Comparison of ENCODE assay signal across 8 cellular contexts in genomic region chr3:12993623-12994356, GRCh38.
DNase-seq lines count a peak whose midpoint lies in the region; TF ChIP-seq lines count a peak whose summit lies in the region.

No MANE protein-coding gene starts in this region.

- intact Hi-C loops in activated CD4-positive, alpha-beta memory T cell treated with anti-CD3 and anti-CD28 coated beads for 36 hours (cut with micrococcal nuclease): loop anchor here (1.0 kb wide), 1 partner anchor 9 kb away; no protein-coding TSS in a partner anchor

- H3K27me3 ChIP-seq in trophoblast cell (ENCODE audit: insufficient read depth, low read length): no peaks in the 10 kb centered on the region

- POLR2A ChIA-PET in HEK293 (lab: Yijun Ruan, JAX): no interaction called here
- POLR2A ChIA-PET in activated CD4-positive, alpha-beta memory T cell treated with anti-CD3 and anti-CD28 coated beads for 36 hours (lab: Charles Lee): interaction anchor here (1.0 kb wide), 1 partner anchor 13 kb away, joined by 3 read pairs; no protein-coding TSS in a partner anchor

- peak overlapping the region; percentile 74 for H4K12ac ChIP-seq in trophoblast cell (ENCODE audit: low read depth, low read length)

- H2BK12ac ChIP-seq in trophoblast cell (ENCODE audit: low read length): peak overlapping the region; percentile 76

- DNase-seq in D341Med (ENCODE audit: low spot score): peak; percentile 72
- DNase-seq in activated CD4-positive, alpha-beta memory T cell treated with anti-CD3 and anti-CD28 coated beads for 36 hours: peak; percentile 32
- DNase-seq in germinal center (ENCODE audit: low spot score): peak; percentile 51
- peak in 1 of 2 donors; percentile 55 for DNase-seq in trophoblast cell
- DNase-seq in occipital lobe (lab: John Stamatoyannopoulos, UW): no peak
- no peak for DNase-seq in Ammon's horn (ENCODE audit: low spot score)
- no peak for DNase-seq in central memory CD4-positive, alpha-beta T cell

- H3K18ac ChIP-seq in trophoblast cell (ENCODE audit: low read length): peak overlapping the region; percentile 92

- peak overlapping the region; percentile 71 for H2BK5ac ChIP-seq in trophoblast cell (ENCODE audit: low read depth, low read length, poor library complexity)

- H3K79me1 ChIP-seq in trophoblast cell (ENCODE audit: low read length): peaks cover 30% of the 10 kb centered on the region

- H3K4me2 ChIP-seq in trophoblast cell (ENCODE audit: low read length): peak overlapping the region; percentile 93

- H3K36me3 Mint-ChIP-seq in activated CD4-positive, alpha-beta memory T cell treated with anti-CD3 and anti-CD28 coated beads for 36 hours: peaks cover 10% of the 10 kb centered on the region

- no peaks in the 10 kb centered on the region for H3K9me3 Mint-ChIP-seq in activated CD4-positive, alpha-beta memory T cell treated with anti-CD3 and anti-CD28 coated beads for 36 hours

- H3K4me3 Mint-ChIP-seq in activated CD4-positive, alpha-beta memory T cell treated with anti-CD3 and anti-CD28 coated beads for 36 hours: peak overlapping the region; percentile 85

- H3K4me1 Mint-ChIP-seq in activated CD4-positive, alpha-beta memory T cell treated with anti-CD3 and anti-CD28 coated beads for 36 hours (ENCODE audit: low read depth): peaks cover 54% of the 10 kb centered on the region

- no peaks in the 10 kb centered on the region for H3K36me3 ChIP-seq in HEK293 (ENCODE audit: control insufficient read depth in 2 of 2, insufficient read depth in 1 of 2, low read length in 2 of 2)
- H3K36me3 ChIP-seq in trophoblast cell (ENCODE audit: control insufficient read depth in 1 of 2, insufficient read depth in 2 of 2, low read length in 2 of 2): no peaks in the 10 kb centered on the region

- no peak overlapping the region for H3K23ac ChIP-seq in trophoblast cell (ENCODE audit: low read length)

- peak overlapping the region; percentile 91 for H4K91ac ChIP-seq in trophoblast cell (ENCODE audit: low read depth, low read length)

- H4K8ac ChIP-seq in trophoblast cell (ENCODE audit: low read depth, low read length): peak overlapping the region; percentile 91

- H2AFZ ChIP-seq in trophoblast cell (ENCODE audit: insufficient read depth, low read length, poor library complexity): peak overlapping the region; percentile 88

- H3K79me2 ChIP-seq in trophoblast cell (ENCODE audit: control insufficient read depth, insufficient read depth, low read length, poor library complexity): peaks cover 11% of the 10 kb centered on the region

- no CpG with 5 or more reads among the region's 107 CpGs for WGBS in trophoblast cell (ENCODE audit: extremely low coverage, insufficient coverage, insufficient read length)

- H3K27me3 Mint-ChIP-seq in activated CD4-positive, alpha-beta memory T cell treated with anti-CD3 and anti-CD28 coated beads for 36 hours: no peaks in the 10 kb centered on the region

- no peaks in the 10 kb centered on the region for H3K9me3 ChIP-seq in HEK293 (ENCODE audit: control insufficient read depth, insufficient read depth, low read depth, low read length)
- no peaks in the 10 kb centered on the region for H3K9me3 ChIP-seq in trophoblast cell (ENCODE audit: insufficient read depth, low read depth, low read length)

- H3K4ac ChIP-seq in trophoblast cell (ENCODE audit: low read depth, low read length): peak overlapping the region; percentile 80

- peak overlapping the region; percentile 10 for H3K9ac ChIP-seq in trophoblast cell (ENCODE audit: low read length)

- no peak for TF ChIP-seq CTCF in HEK293 (tag by site-specific recombination; IDR thresholded peaks at IDR 0.05)

- H3K27ac ChIP-seq in HEK293 (ENCODE audit: extremely low read depth, low read depth, low read length): peak overlapping the region; percentile 10; the same call in 1 of the 2 replicates
- peak overlapping the region; percentile 50 for H3K27ac ChIP-seq in trophoblast cell (ENCODE audit: low read depth, low read length)

- H2BK120ac ChIP-seq in trophoblast cell (ENCODE audit: insufficient read depth, low read length, poor library complexity): peak overlapping the region; percentile 94

- H2AK5ac ChIP-seq in trophoblast cell (ENCODE audit: low read length): peak overlapping the region; percentile 77

- H3K4me3 ChIP-seq in HEK293 (ENCODE audit: low read depth, low read length) (peak overlapping the region; percentile 54), trophoblast cell (ENCODE audit: low read depth, low read length) (peak overlapping the region; percentile 90)

- no peaks in the 10 kb centered on the region for H3K4me1 ChIP-seq in HEK293 (ENCODE audit: control insufficient read depth, insufficient read depth, low read length)
- H3K4me1 ChIP-seq in trophoblast cell (ENCODE audit: control insufficient read depth in 1 of 2, insufficient read depth in 2 of 2, low read length in 2 of 2): peaks cover 29 to 39% of the 10 kb centered on the region in 2 experiments

- H3K27ac Mint-ChIP-seq in activated CD4-positive, alpha-beta memory T cell treated with anti-CD3 and anti-CD28 coated beads for 36 hours: no peak overlapping the region

- H3K14ac ChIP-seq in trophoblast cell (ENCODE audit: low read length): peak overlapping the region; percentile 95

- CTCF ChIA-PET in HEK293 (lab: Yijun Ruan, JAX): interaction anchor here (0.6 to 5.7 kb wide), 6 partner anchors 9 to 1320 kb away, joined by 3 to 32 read pairs (median 4); no protein-coding TSS in a partner anchor
- CTCF ChIA-PET in activated CD4-positive, alpha-beta memory T cell treated with anti-CD3 and anti-CD28 coated beads for 36 hours (lab: Charles Lee): interaction anchor here (1.1 to 4.3 kb wide), 9 partner anchors 8 to 152 kb away, joined by 3 to 71 read pairs (median 9); partner anchors contain the start of gene RPL32

TF ChIP-seq in HEK293, 187 proteins besides CTCF, POLR2A, EP300 and RAD21 (continues in another document):
- TF ChIP-seq ZEB2 (tag by site-specific recombination; IDR thresholded peaks at IDR 0.05) (no peak), GFI1B (tag by site-specific recombination; IDR thresholded peaks at IDR 0.05) (no peak), ZNF280D (tag by site-specific recombination; IDR thresholded peaks at IDR 0.05) (no peak), ZNF26 (tag by site-specific recombination; IDR thresholded peaks at IDR 0.05) (no peak), ZFP41 (tag by site-specific recombination; IDR thresholded peaks at IDR 0.05; ENCODE audit: borderline replicate concordance) (no peak), ZNF16 (tag by site-specific recombination; IDR thresholded peaks at IDR 0.05; ENCODE audit: low read depth) (no peak), PRDM4 (tag by site-specific recombination; IDR thresholded peaks at IDR 0.05) (no peak), ZNF138 (tag by site-specific recombination; IDR thresholded peaks at IDR 0.05; ENCODE audit: borderline replicate concordance) (no peak), ZBTB21 (tag by site-specific recombination; IDR thresholded peaks at IDR 0.05) (no peak), IKZF3 (tag by site-specific recombination; IDR thresholded peaks at IDR 0.05) (no peak)

Comparison
In these comparisons a context has a peak if more than half of its experiments do, and no peak if none do; other contexts are left out.
1. DNase-seq: peak in D341Med (single experiment), activated CD4-positive, alpha-beta memory T cell treated with anti-CD3 and anti-CD28 coated beads for 36 hours (single experiment) and germinal center (single experiment); none in occipital lobe (single experiment), Ammon's horn (single experiment) and central memory CD4-positive, alpha-beta T cell (single experiment).